In genomic region chr2:235940330-235940729, GRCh38 we compare ENCODE assay signal across 11 cellular contexts.
A peak's percentile ranks its signal among the peaks of the same experiment; 100 is the strongest.
DNase-seq lines count a peak whose midpoint lies in the region; ATAC-seq, FAIRE-seq and TF ChIP-seq lines count a peak whose summit lies in the region.
"Had no signal": no experiment of that assay in that cellular context is flagged by ENCODE, and none has a peak within 500 bp of the region (broad histone marks: within the 10 kb centered on the region; RNA-seq: fewer than 3 reads in every experiment).

No MANE protein-coding gene starts in this region.

- no peak for TF ChIP-seq POLR2A in A549 (IDR thresholded peaks at IDR 0.05; ENCODE audit: low read length)

- H3K27ac Mint-ChIP-seq in CD4-positive, alpha-beta memory T cell = no peak overlapping the region
- H3K27ac Mint-ChIP-seq: B cell had no signal

- no peaks in the 10 kb centered on the region for H3K27me3 ChIP-seq in CD4-positive, alpha-beta memory T cell (ENCODE audit: insufficient read depth, low read length)
- H3K27me3 ChIP-seq: uterus had no signal

- peaks cover 4 to 11% of the 10 kb centered on the region in 2 donors for H3K27me3 Mint-ChIP-seq in CD4-positive, alpha-beta memory T cell

- intact Hi-C loops in CD4-positive, alpha-beta memory T cell (cut with micrococcal nuclease) = no loop called here

- no peak for TF ChIP-seq CTCF in A549 (IDR thresholded peaks at IDR 0.05)

- POLR2A ChIA-PET in A549 (lab: Yijun Ruan, JAX) = no interaction called here
- POLR2A ChIA-PET in CD4-positive, alpha-beta memory T cell (lab: Charles Lee; ENCODE audit: partially characterized antibody) = no interaction called here

- no peak for TF ChIP-seq EP300 in A549 (IDR thresholded peaks at IDR 0.05)

- H3K36me3 ChIP-seq in CD4-positive, alpha-beta memory T cell (ENCODE audit: insufficient read depth, low read length) = no peaks in the 10 kb centered on the region
- H3K36me3 ChIP-seq: uterus had no signal

- H3K4me3 Mint-ChIP-seq in CD4-positive, alpha-beta memory T cell = no peak overlapping the region
- H3K4me3 Mint-ChIP-seq: B cell had no signal

- no peak overlapping the region for H3K4me2 ChIP-seq in A549

- TF ChIP-seq RAD21 in A549 (conservative IDR thresholded peaks at IDR 0.05 in 1 of 2, IDR thresholded peaks at IDR 0.05 in 1 of 2) = no peak

- no peak for FAIRE-seq in A549 (lab: Jason Lieb, UNC)

- peaks cover 0 to 14% (median 6%) of the 10 kb centered on the region in 8 donors for H3K9me3 Mint-ChIP-seq in CD4-positive, alpha-beta memory T cell

- ATAC-seq in A549 (peak; percentile 85 to 90), HG02938 (IDR thresholded peaks at IDR 0.05; ENCODE audit: unreplicated experiment) (no peak), GM18868 (IDR thresholded peaks at IDR 0.05; ENCODE audit: unreplicated experiment) (no peak), GM19035 (IDR thresholded peaks at IDR 0.05; ENCODE audit: unreplicated experiment) (no peak)

- CTCF ChIA-PET in A549 (lab: Yijun Ruan, JAX) = interaction anchor here (1.2 kb wide), 1 partner anchor 15 kb away, joined by 3 read pairs; no protein-coding TSS in a partner anchor
- CTCF ChIA-PET in CD4-positive, alpha-beta memory T cell (lab: Charles Lee; ENCODE audit: partially characterized antibody) = no interaction called here

- 44% methylated on average over 8 of the region's 8 CpGs for WGBS in A549 (ENCODE audit: missing lambda C conversion rate)

- peak overlapping the region in 1 of 2 experiments; percentile 11; a peak in 1 of 6 replicates for H3K27ac ChIP-seq in A549
- no peak overlapping the region for H3K27ac ChIP-seq in CD4-positive, alpha-beta memory T cell (ENCODE audit: low read depth, low read length)
- H3K27ac ChIP-seq: uterus had no signal

- DNase-seq in A549 (ENCODE audit: low read depth in 1 of 2, low spot score in 1 of 2) (peak; percentile 13 to 42), NCI-H2227 treated with DMSO at 0.1 percent for 48 hours (lab: John Stamatoyannopoulos, UW) (peak; percentile 12), dedifferentiated amniotic fluid mesenchymal stem cell (ENCODE audit: extremely low spot score) (peak; percentile 71), medulla oblongata (ENCODE audit: extremely low spot score) (peak; percentile 33)
- DNase-seq in CD4-positive, alpha-beta memory T cell = no peak
- DNase-seq: glutamatergic neuron had no signal

- no peaks in the 10 kb centered on the region for H3K9me3 ChIP-seq in A549
- no peaks in the 10 kb centered on the region for H3K9me3 ChIP-seq in CD4-positive, alpha-beta memory T cell (ENCODE audit: control insufficient read depth in 1 of 2, low read length in 2 of 2)
- H3K9me3 ChIP-seq: uterus had no signal

- peaks cover 0 to 8% of the 10 kb centered on the region in 2 donors for H3K36me3 Mint-ChIP-seq in CD4-positive, alpha-beta memory T cell

- H3K4me1 Mint-ChIP-seq in CD4-positive, alpha-beta memory T cell = no peaks in the 10 kb centered on the region
- H3K4me1 Mint-ChIP-seq: B cell had no signal

- H3K4me1 ChIP-seq in A549 = peaks cover 6% of the 10 kb centered on the region; the same call in 1 of the 3 replicates
- H3K4me1 ChIP-seq in CD4-positive, alpha-beta memory T cell (ENCODE audit: insufficient read depth, low read length) = no peaks in the 10 kb centered on the region
- H3K4me1 ChIP-seq: uterus had no signal

- H3K4me3 ChIP-seq in A549 = no peak overlapping the region
- H3K4me3 ChIP-seq in CD4-positive, alpha-beta memory T cell (ENCODE audit: low read length in 2 of 2) = no peak overlapping the region
- H3K4me3 ChIP-seq: uterus had no signal

TF ChIP-seq in A549, 52 proteins besides CTCF, POLR2A, EP300 and RAD21:
- TF ChIP-seq FOSL2 (IDR thresholded peaks at IDR 0.05) = peak; percentile 13; the same call in 1 of the 2 replicates
- peak; percentile 75 for TF ChIP-seq FOSL2 (CRISPR knock-in tag; IDR thresholded peaks at IDR 0.05)
- no peak for TF ChIP-seq KDM5A (IDR thresholded peaks at IDR 0.05)

Comparison
In these comparisons a context has a peak if more than half of its experiments do, and no peak if none do; other contexts are left out.
1. ATAC-seq: peak in A549 (2 of 2); none in HG02938 (single experiment), GM18868 (single experiment) and GM19035 (single experiment).
2. DNase-seq: peak in A549 (2 of 2), NCI-H2227 treated with DMSO at 0.1 percent for 48 hours (single experiment), dedifferentiated amniotic fluid mesenchymal stem cell (single experiment) and medulla oblongata (single experiment); none in CD4-positive, alpha-beta memory T cell (0 of 5).